ENCODE assay signal across 8 cellular contexts in genomic region chr2:73268831-73269685, GRCh38. TPM values are rescaled to one million over a fixed set of nuclear protein-coding genes. Genes with fewer than 3 reads are reported as not detected.
DNase-seq lines count a peak whose midpoint lies in the region; ATAC-seq, FAIRE-seq and TF ChIP-seq lines count a peak whose summit lies in the region.

No MANE protein-coding gene starts in this region.

- POLR2A ChIA-PET in BJ (lab: Charles Lee), result no interaction called here

- DNase-seq in BJ (ENCODE audit: low read depth) (no peak), NCI-H146 (lab: John Stamatoyannopoulos, UW) (peak; percentile 93), neural crest cell (ENCODE audit: low read depth, low spot score) (no peak), upper lobe of left lung (peak; percentile 35 to 91), D721Med (ENCODE audit: insufficient read length, low spot score) (no peak)
- peak; percentile 66 for DNase-seq in activated CD4-positive, alpha-beta T cell treated with anti-CD3 and anti-CD28 coated beads, Interleukin-2, amount 50 U/mL, for 4 hours
- peak; percentile 49 for DNase-seq in effector CD4-positive, alpha-beta T cell

- no peak overlapping the region for H3K27ac Mint-ChIP-seq in neural crest cell (ENCODE audit: unreplicated experiment)

- ATAC-seq in GM21515 (IDR thresholded peaks at IDR 0.05; ENCODE audit: unreplicated experiment) (peak; percentile 84), upper lobe of left lung (ENCODE audit: low FRiP score in 2 of 2) (peak in 1 of 2 donors; percentile 16)

- no peak for TF ChIP-seq EP300 in upper lobe of left lung (IDR thresholded peaks at IDR 0.05)

- peaks cover 5 to 13% (median 6%) of the 10 kb centered on the region in 4 donors for H3K4me1 ChIP-seq in upper lobe of left lung

- no peaks in the 10 kb centered on the region for H3K9me3 ChIP-seq in upper lobe of left lung

- CTCF ChIA-PET in BJ (lab: Yijun Ruan, JAX), result interaction anchor here (0.6 to 1.3 kb wide), 3 partner anchors 9 to 21 kb away, joined by 3 to 6 read pairs (median 3); no protein-coding TSS in a partner anchor

- H3K4me3 ChIP-seq in BJ (ENCODE audit: low read depth, low read length) (no peak overlapping the region), upper lobe of left lung (peak overlapping the region in 3 of 4 donors; percentile 22 to 38 (median 28))

- no peak overlapping the region for H3K4me3 Mint-ChIP-seq in neural crest cell

- no peak for FAIRE-seq in D721Med (lab: Jason Lieb, UNC)

- no peaks in the 10 kb centered on the region for H3K9me3 Mint-ChIP-seq in neural crest cell

- TF ChIP-seq CTCF in BJ (IDR thresholded peaks at IDR 0.05; ENCODE audit: insufficient read depth, low read depth, low read length) (0 out of 2 replicates have a peak, but pooled peaks have one; percentile 10), neural crest cell (conservative IDR thresholded peaks at IDR 0.05) (peak; percentile 49), upper lobe of left lung (IDR thresholded peaks at IDR 0.05) (peak in 2 of 6 experiments; percentile 13 to 19), D721Med (IDR thresholded peaks at IDR 0.05; ENCODE audit: insufficient read depth, missing control alignments) (no peak)

- TF ChIP-seq POLR2A in upper lobe of left lung (IDR thresholded peaks at IDR 0.05), result no peak

- peaks cover 70% of the 10 kb centered on the region for H3K27me3 Mint-ChIP-seq in neural crest cell (ENCODE audit: low read depth)

- H3K27ac ChIP-seq in upper lobe of left lung, result no peak overlapping the region

- peaks cover 19% of the 10 kb centered on the region for H3K27me3 ChIP-seq in BJ (ENCODE audit: control insufficient read depth, insufficient read depth, low read length)
- H3K27me3 ChIP-seq in upper lobe of left lung, result peaks cover 0 to 18% (median 1%) of the 10 kb centered on the region in 4 donors

- H3K36me3 Mint-ChIP-seq in neural crest cell (ENCODE audit: low read depth), result peaks cover 12% of the 10 kb centered on the region

- whole genome bisulfite sequencing in upper lobe of left lung, 2 donors, result 21 to 60% methylated on average over 20 to 62 of the region's 113 CpGs

- peaks cover 7% of the 10 kb centered on the region for H3K4me1 Mint-ChIP-seq in neural crest cell

- peaks cover 2% of the 10 kb centered on the region; the same call in 1 of the 2 replicates for H3K36me3 ChIP-seq in BJ (ENCODE audit: control insufficient read depth, insufficient read depth, low read length)
- H3K36me3 ChIP-seq in upper lobe of left lung, result no peaks in the 10 kb centered on the region

RNA-seq across cellular contexts. Expression of gene FBXO41, which starts 15.2 kb away (rescaled TPM):
- polyA plus RNA-seq in BJ (2011; rRNA removed), result 1.9 and 2.4 TPM in 2 replicates
- 1.6 and 1.8 TPM in 2 replicates for polyA minus RNA-seq in BJ (2011; rRNA and poly(A)+ RNA removed)
- total RNA-seq in neural crest cell (3.7 and 4.5 TPM in 2 replicates), upper lobe of left lung (1 to 10 TPM; 1.5 to 9.4 (median 3.9) TPM)

RNA-seq across cellular contexts. Expression of gene EGR4, which starts 24.3 kb away (rescaled TPM):
- not detected in 2 replicates for polyA plus RNA-seq in BJ (2011; rRNA removed)
- polyA minus RNA-seq in BJ (2011; rRNA and poly(A)+ RNA removed), result not detected in 2 replicates
- total RNA-seq in neural crest cell (not detected in 2 replicates), upper lobe of left lung (under 1 TPM in 1 of 6 donors, not detected in 5; 0.10 TPM)

RNA-seq across cellular contexts. Expression of gene CCT7, which starts 35.0 kb away (rescaled TPM):
- 254 and 285 TPM in 2 replicates for polyA plus RNA-seq in BJ (2011; rRNA removed)
- polyA minus RNA-seq in BJ (2011; rRNA and poly(A)+ RNA removed), result 192 and 323 TPM in 2 replicates
- total RNA-seq in neural crest cell, result 446 and 460 TPM in 2 replicates
- total RNA-seq in upper lobe of left lung, result 100 to 1,000 TPM in 5 of 6 donors, 10 to 100 TPM in 1; 70.2 to 183 (median 129) TPM

RNA-seq across cellular contexts. Expression of gene PRADC1, which starts 36.0 kb away (rescaled TPM):
- polyA plus RNA-seq in BJ (2011; rRNA removed), result 19.4 and 19.7 TPM in 2 replicates
- 13.6 and 16.9 TPM in 2 replicates for polyA minus RNA-seq in BJ (2011; rRNA and poly(A)+ RNA removed)
- total RNA-seq in neural crest cell (11.4 and 11.7 TPM in 2 replicates), upper lobe of left lung (10 to 100 TPM in 5 of 6 donors, 1 to 10 TPM in 1; 6.7 to 21.6 (median 16.3) TPM)

RNA-seq across cellular contexts. Expression of gene SMYD5, which starts 55.0 kb away (rescaled TPM):
- 12.2 and 19.5 TPM in 2 replicates for polyA plus RNA-seq in BJ (2011; rRNA removed)
- polyA minus RNA-seq in BJ (2011; rRNA and poly(A)+ RNA removed), result 14.6 and 17.1 TPM in 2 replicates
- total RNA-seq in neural crest cell, result 33.7 and 33.9 TPM in 2 replicates
- 10 to 100 TPM; 18.1 to 58.8 (median 21.2) TPM for total RNA-seq in upper lobe of left lung

Comparison
In these comparisons a context has a peak if more than half of its experiments do, and no peak if none do; other contexts are left out.
1. DNase-seq: peak in NCI-H146 (single experiment), activated CD4-positive, alpha-beta T cell treated with anti-CD3 and anti-CD28 coated beads, Interleukin-2, amount 50 U/mL, for 4 hours (2 of 2), effector CD4-positive, alpha-beta T cell (single experiment) and upper lobe of left lung (2 of 2); none in BJ (single experiment), neural crest cell (single experiment) and D721Med (single experiment).